8 cellular contexts compared by ENCODE assay signal in the genomic region with DNA sequence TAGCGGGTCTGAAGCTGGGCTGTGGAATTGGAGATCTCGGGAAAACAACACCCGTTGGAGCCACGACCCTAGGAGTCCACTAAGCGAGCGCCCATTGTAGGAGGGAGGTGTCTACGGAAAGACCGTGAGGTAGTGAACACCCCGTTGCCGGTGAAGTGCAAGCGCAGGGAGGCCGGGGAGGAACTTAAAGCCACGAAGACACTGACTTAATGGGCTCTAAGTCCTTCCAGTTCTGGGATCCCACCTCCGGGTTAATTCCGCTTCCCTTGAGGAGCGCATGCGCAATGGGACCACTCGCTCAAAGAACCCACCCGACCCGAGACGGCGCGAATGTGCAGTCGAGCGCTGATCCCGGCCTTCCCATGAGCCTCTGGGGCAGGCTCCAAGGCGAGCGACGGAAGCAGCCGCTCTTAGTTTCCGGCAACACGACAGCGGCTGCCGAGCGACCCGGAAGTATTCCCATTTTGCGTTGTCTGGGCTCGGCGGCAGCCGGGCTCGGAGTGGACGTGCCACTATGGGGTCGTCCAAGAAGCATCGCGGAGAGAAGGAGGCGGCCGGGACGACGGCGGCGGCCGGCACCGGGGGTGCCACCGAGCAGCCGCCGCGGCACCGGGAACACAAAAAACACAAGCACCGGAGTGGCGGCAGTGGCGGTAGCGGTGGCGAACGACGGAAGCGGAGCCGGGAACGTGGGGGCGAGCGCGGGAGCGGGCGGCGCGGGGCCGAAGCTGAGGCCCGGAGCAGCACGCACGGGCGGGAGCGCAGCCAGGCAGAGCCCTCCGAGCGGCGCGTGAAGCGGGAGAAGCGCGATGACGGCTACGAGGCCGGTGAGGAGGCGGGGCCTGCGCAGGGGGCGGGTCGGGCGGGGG. TPM values are rescaled to one million over a fixed set of nuclear protein-coding genes. Genes with fewer than 3 reads are reported as not detected.
DNase-seq lines count a peak whose midpoint lies in the region; ATAC-seq lines count a peak whose summit lies in the region.

A gene with protein sequence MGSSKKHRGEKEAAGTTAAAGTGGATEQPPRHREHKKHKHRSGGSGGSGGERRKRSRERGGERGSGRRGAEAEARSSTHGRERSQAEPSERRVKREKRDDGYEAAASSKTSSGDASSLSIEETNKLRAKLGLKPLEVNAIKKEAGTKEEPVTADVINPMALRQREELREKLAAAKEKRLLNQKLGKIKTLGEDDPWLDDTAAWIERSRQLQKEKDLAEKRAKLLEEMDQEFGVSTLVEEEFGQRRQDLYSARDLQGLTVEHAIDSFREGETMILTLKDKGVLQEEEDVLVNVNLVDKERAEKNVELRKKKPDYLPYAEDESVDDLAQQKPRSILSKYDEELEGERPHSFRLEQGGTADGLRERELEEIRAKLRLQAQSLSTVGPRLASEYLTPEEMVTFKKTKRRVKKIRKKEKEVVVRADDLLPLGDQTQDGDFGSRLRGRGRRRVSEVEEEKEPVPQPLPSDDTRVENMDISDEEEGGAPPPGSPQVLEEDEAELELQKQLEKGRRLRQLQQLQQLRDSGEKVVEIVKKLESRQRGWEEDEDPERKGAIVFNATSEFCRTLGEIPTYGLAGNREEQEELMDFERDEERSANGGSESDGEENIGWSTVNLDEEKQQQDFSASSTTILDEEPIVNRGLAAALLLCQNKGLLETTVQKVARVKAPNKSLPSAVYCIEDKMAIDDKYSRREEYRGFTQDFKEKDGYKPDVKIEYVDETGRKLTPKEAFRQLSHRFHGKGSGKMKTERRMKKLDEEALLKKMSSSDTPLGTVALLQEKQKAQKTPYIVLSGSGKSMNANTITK (plus strand): TSS at position 468 of the 869 bp plus-strand sequence. CDS start 47 bp downstream, at position 515.

- peak; percentile 82 for ATAC-seq in HG02610 (IDR thresholded peaks at IDR 0.05; ENCODE audit: unreplicated experiment)
- peak; percentile 84 to 93 for ATAC-seq in activated naive CD4-positive, alpha-beta T cell treated with anti-CD3 and anti-CD28 coated beads, Interleukin-2, amount 50 U/mL, for 72 hours

- DNase-seq in NCI-H1105 treated with DMSO at 0.1 percent for 48 hours (lab: John Stamatoyannopoulos, UW): peak; percentile 98
- peak; percentile 94 for DNase-seq in SKM-1 treated with dmso at 0.1 percent for 144 hours (lab: John Stamatoyannopoulos, UW; ENCODE audit: unreplicated experiment)
- peak; percentile 91 to 97 for DNase-seq in activated naive CD4-positive, alpha-beta T cell treated with anti-CD3 and anti-CD28 coated beads, Interleukin-2, amount 50 U/mL, for 72 hours (ENCODE audit: low spot score in 2 of 2)
- peak; percentile 98 for DNase-seq in globus pallidus (ENCODE audit: low spot score)
- peak; percentile 45 to 98 (median 95) for DNase-seq in nucleus accumbens (lab: John Stamatoyannopoulos, UW)
- peak; percentile 99 for DNase-seq in superior temporal gyrus (ENCODE audit: extremely low spot score)

- no peaks in the 10 kb centered on the region for H3K9me3 Mint-ChIP-seq in activated naive CD4-positive, alpha-beta T cell treated with anti-CD3 and anti-CD28 coated beads, Interleukin-2, amount 50 U/mL, for 72 hours

- H3K4me3 ChIP-seq in GM08714 (ENCODE audit: low read length): peak within 1 kb of the TSS; percentile 71

- H3K36me3 Mint-ChIP-seq in activated naive CD4-positive, alpha-beta T cell treated with anti-CD3 and anti-CD28 coated beads, Interleukin-2, amount 50 U/mL, for 72 hours: peaks cover 30 to 34% of the 10 kb centered on the region in 2 donors

- peak within 1 kb of the TSS; percentile 94 to 99 for H3K27ac Mint-ChIP-seq in activated naive CD4-positive, alpha-beta T cell treated with anti-CD3 and anti-CD28 coated beads, Interleukin-2, amount 50 U/mL, for 72 hours

RNA-seq across cellular contexts. Expression of the gene that starts here (rescaled TPM):
- 10 to 100 TPM; 53.1 to 60.2 TPM for total RNA-seq in activated naive CD4-positive, alpha-beta T cell treated with anti-CD3 and anti-CD28 coated beads, Interleukin-2, amount 50 U/mL, for 72 hours

Comparison
In these comparisons a context has a peak if more than half of its experiments do, and no peak if none do; other contexts are left out.
1. Peak in every context shown above with its lines: DNase-seq, ATAC-seq and H3K4me3 ChIP-seq.